In the genomic region with DNA sequence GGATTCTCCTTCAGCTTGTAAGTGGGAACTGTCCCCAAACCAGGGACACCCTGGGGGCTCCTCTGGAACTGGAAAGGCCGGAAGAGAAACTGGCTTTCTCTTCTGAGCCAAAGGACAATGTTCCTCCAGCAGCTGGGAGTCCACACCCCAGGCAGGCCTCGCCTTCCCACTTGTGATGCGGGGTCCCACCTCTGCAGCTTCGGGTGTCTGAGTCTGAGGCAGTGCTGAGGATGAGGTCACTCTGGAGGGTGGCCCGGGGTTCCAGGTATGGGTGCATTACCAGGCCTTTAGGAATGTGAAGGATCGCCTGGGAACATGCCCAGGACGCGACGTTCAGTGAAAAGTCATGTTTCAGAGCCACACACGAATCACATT, we compare ENCODE assay signal across 10 cellular contexts. TPM values are rescaled to one million over a fixed set of nuclear protein-coding genes. Genes with fewer than 3 reads are reported as not detected.
DNase-seq lines count a peak whose midpoint lies in the region; ATAC-seq and TF ChIP-seq lines count a peak whose summit lies in the region.
"Had no signal": no experiment of that assay in that cellular context is flagged by ENCODE, and none has a peak within 500 bp of the region (broad histone marks: within the 10 kb centered on the region; RNA-seq: fewer than 3 reads in every experiment).

No MANE protein-coding gene starts in this region.

- no peaks in the 10 kb centered on the region for H3K4me1 ChIP-seq in CD8-positive, alpha-beta memory T cell (ENCODE audit: insufficient read depth, low read length)
- peaks cover 4% of the 10 kb centered on the region; the same call in 1 of the 2 replicates for H3K4me1 ChIP-seq in Panc1 (ENCODE audit: control insufficient read depth, insufficient read depth, low read length)
- H3K4me1 ChIP-seq in psoas muscle, result peaks cover 12% of the 10 kb centered on the region

- no peaks in the 10 kb centered on the region for H3K9me3 Mint-ChIP-seq in CD8-positive, alpha-beta memory T cell
- H3K9me3 Mint-ChIP-seq: activated CD4-positive, alpha-beta memory T cell treated with anti-CD3 and anti-CD28 coated beads for 36 hours had no signal

- POLR2A ChIA-PET in CD8-positive, alpha-beta memory T cell (lab: Charles Lee), result no interaction called here
- POLR2A ChIA-PET in Panc1 (lab: Charles Lee), result no interaction called here

- H3K36me3 Mint-ChIP-seq in CD8-positive, alpha-beta memory T cell, result peaks cover 0 to 6% (median 0%) of the 10 kb centered on the region in 3 donors
- H3K36me3 Mint-ChIP-seq: activated CD4-positive, alpha-beta memory T cell treated with anti-CD3 and anti-CD28 coated beads for 36 hours had no signal

- no peak overlapping the region for H3K4me3 ChIP-seq in CD8-positive, alpha-beta memory T cell (ENCODE audit: low read length)
- H3K4me3 ChIP-seq in Panc1 (ENCODE audit: low read depth in 2 of 2, low read length in 2 of 2) (peak overlapping the region; percentile 46 to 65), fibroblast of villous mesenchyme (ENCODE audit: low read depth, low read length) (peak overlapping the region; percentile 53), psoas muscle (peak overlapping the region; percentile 66)

- TF ChIP-seq CTCF in Panc1 (IDR thresholded peaks at IDR 0.05), result no peak
- no peak for TF ChIP-seq CTCF in fibroblast of villous mesenchyme (IDR thresholded peaks at IDR 0.05; ENCODE audit: insufficient read depth, low read depth, low read length)
- TF ChIP-seq CTCF in psoas muscle (IDR thresholded peaks at IDR 0.05), result no peak

- no peaks in the 10 kb centered on the region for H3K9me3 ChIP-seq in CD8-positive, alpha-beta memory T cell (ENCODE audit: low read length)
- no peaks in the 10 kb centered on the region for H3K9me3 ChIP-seq in Panc1 (ENCODE audit: control insufficient read depth, insufficient read depth, low read depth, low read length)
- H3K9me3 ChIP-seq in psoas muscle, result no peaks in the 10 kb centered on the region

- CTCF ChIA-PET in CD8-positive, alpha-beta memory T cell (lab: Charles Lee), result no interaction called here
- CTCF ChIA-PET in Panc1 (lab: Charles Lee), result no interaction called here

- BruUV-seq in Panc1 (replicated peaks; lab: Mats Ljungman, UMichigan), result no TSS peak

- H3K27me3 Mint-ChIP-seq in CD8-positive, alpha-beta memory T cell, result peaks cover 19 to 27% of the 10 kb centered on the region in 2 donors

- 29 to 33% (median 32%) methylated on average over 10 of the region's 10 CpGs for WGBS in psoas muscle, 3 donors

- peak overlapping the region in 5 of 7 donors; percentile 36 to 62 (median 49) for H3K4me3 Mint-ChIP-seq in CD8-positive, alpha-beta memory T cell

- no peak overlapping the region for H3K27ac ChIP-seq in CD8-positive, alpha-beta memory T cell (ENCODE audit: low read depth, low read length)
- H3K27ac ChIP-seq in Panc1 (ENCODE audit: low read length), result no peak overlapping the region
- H3K27ac ChIP-seq in psoas muscle, result peak overlapping the region; percentile 46

- H3K27ac Mint-ChIP-seq in CD8-positive, alpha-beta memory T cell, result no peak overlapping the region
- H3K27ac Mint-ChIP-seq: activated CD4-positive, alpha-beta memory T cell treated with anti-CD3 and anti-CD28 coated beads for 36 hours had no signal

- intact Hi-C loops in Panc1 (cut with micrococcal nuclease; ENCODE audit: unreplicated experiment) (no loop called here), psoas muscle (cut with DNase I) (no loop called here)

- H3K36me3 ChIP-seq in CD8-positive, alpha-beta memory T cell (ENCODE audit: insufficient read depth, low read length), result no peaks in the 10 kb centered on the region
- H3K36me3 ChIP-seq in Panc1 (ENCODE audit: control insufficient read depth, insufficient read depth, low read length), result no peaks in the 10 kb centered on the region
- H3K36me3 ChIP-seq in psoas muscle (ENCODE audit: insufficient read depth in 1 of 2, low read depth in 1 of 2), result no peaks in the 10 kb centered on the region

- peaks cover 6% of the 10 kb centered on the region for H3K27me3 ChIP-seq in CD8-positive, alpha-beta memory T cell (ENCODE audit: insufficient read depth, low read length, poor library complexity, severe bottlenecking)
- H3K27me3 ChIP-seq in Panc1 (ENCODE audit: control insufficient read depth, insufficient read depth, low read length) (no peaks in the 10 kb centered on the region), psoas muscle (ENCODE audit: insufficient read depth in 3 of 3, low read length in 2 of 3) (peaks cover 0 to 20% (median 3%) of the 10 kb centered on the region in 3 donors)

- DNase-seq in CD8-positive, alpha-beta memory T cell, result no peak
- no peak for DNase-seq in Panc1 (ENCODE audit: low read depth, low spot score)
- no peak for DNase-seq in fibroblast of villous mesenchyme (ENCODE audit: low read depth)
- peak in 1 of 2 donors; percentile 73 for DNase-seq in psoas muscle
- no peak for DNase-seq in DMS114 treated with DMSO at 0.1 percent for 48 hours (lab: John Stamatoyannopoulos, UW; ENCODE audit: unreplicated experiment)
- no peak for DNase-seq in DMS79 treated with DMSO at 0.1 percent for 48 hours (lab: John Stamatoyannopoulos, UW)
- DNase-seq in NCI-H1105 treated with DMSO at 0.1 percent for 48 hours (lab: John Stamatoyannopoulos, UW), result no peak
- DNase-seq: NCI-H524 treated with DMSO at 0.1 percent for 48 hours had no signal

- in situ Hi-C loops in Panc1 (cut with HindIII; ENCODE audit: low pct_unique_long_range_greater_than_20kb, low sequenced_read_pairs), result no loop called here

- peaks cover 0 to 5% (median 3%) of the 10 kb centered on the region in 3 donors for H3K4me1 Mint-ChIP-seq in CD8-positive, alpha-beta memory T cell

- ATAC-seq in Panc1 (no peak), psoas muscle (peak in 3 of 4 donors; percentile 52 to 68 (median 56)), GM21737 (IDR thresholded peaks at IDR 0.05; ENCODE audit: unreplicated experiment) (no peak)

RNA-seq across cellular contexts. Expression of a gene that starts 18.2 kb away (rescaled TPM):
- not detected for total RNA-seq in CD8-positive, alpha-beta memory T cell
- polyA plus RNA-seq in CD8-positive, alpha-beta memory T cell, result not detected
- total RNA-seq in Panc1 (2021; ENCODE audit: unreplicated experiment) (39.1 TPM), fibroblast of villous mesenchyme (42.2 and 54.0 TPM in 2 replicates), psoas muscle (1 to 10 TPM; 1.3 to 3.9 (median 3.2) TPM)
- 77.4 TPM for polyA plus RNA-seq in Panc1 (2012; ENCODE audit: insufficient read length)
- 10 to 100 TPM in 1 of 3 donors, 1 to 10 TPM in 2; 1.3 to 12.8 (median 3.9) TPM for polyA plus RNA-seq in psoas muscle

RNA-seq across cellular contexts. Expression of a gene that starts 32.0 kb away (rescaled TPM):
- 10 to 100 TPM; 95.0 to 96.2 TPM for total RNA-seq in CD8-positive, alpha-beta memory T cell
- 86.3 TPM for polyA plus RNA-seq in CD8-positive, alpha-beta memory T cell
- total RNA-seq in Panc1 (2021; ENCODE audit: unreplicated experiment), result 195 TPM
- 232 TPM for polyA plus RNA-seq in Panc1 (2012; ENCODE audit: insufficient read length)
- total RNA-seq in fibroblast of villous mesenchyme, result 210 and 245 TPM in 2 replicates
- 100 to 1,000 TPM; 268 to 382 (median 276) TPM for total RNA-seq in psoas muscle
- polyA plus RNA-seq in psoas muscle, result 100 to 1,000 TPM; 227 to 489 (median 385) TPM

Comparison
In these comparisons a context has a peak if more than half of its experiments do, and no peak if none do; other contexts are left out.
1. ATAC-seq: peak in psoas muscle (3 of 4); none in Panc1 (single experiment) and GM21737 (single experiment).